ENCODE assay signal across 8 cellular contexts in the genomic region with DNA sequence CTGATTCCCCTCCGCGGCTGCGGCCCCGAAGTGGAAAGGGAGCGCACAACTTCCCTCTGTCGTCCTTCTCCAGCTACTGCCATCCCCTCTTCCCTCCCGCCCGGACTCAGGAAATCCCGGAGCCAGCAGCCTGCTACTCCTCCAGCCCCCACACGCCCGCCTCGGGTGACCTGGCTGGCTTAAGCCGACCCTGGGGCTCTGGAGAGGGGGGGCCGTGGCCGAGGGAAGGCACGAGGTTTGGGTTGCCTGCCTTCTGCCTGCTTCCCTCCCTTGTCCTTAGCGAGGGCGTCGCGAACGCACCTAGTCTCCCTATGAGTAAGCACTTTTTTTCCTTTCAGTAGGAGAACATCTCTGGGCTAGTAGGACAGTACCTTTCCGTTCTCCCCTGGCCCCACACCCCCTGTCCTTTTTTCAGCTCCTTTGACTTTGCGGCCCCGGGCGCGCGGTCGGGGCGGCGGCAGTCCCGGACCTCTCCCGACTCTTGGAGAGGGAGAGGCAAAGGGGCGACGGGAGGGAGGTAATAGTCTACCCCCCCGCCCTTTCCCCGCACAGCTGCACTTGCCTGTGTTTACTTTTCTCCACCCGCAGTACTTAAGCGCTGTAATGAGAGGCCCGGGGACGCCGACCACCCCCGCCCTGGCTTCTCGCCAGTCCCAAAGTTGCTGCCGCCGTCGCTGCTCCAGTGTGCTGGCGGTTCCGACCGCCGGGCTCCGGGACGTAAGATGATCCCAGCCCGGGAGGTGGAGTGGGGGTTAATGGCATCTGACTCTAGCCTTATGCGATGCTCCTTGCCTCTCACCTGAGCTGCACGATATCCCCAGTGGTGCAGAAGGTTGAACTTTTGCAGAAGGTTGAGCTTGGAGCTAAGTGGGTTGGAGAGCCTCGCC. TPM values are rescaled to one million over a fixed set of nuclear protein-coding genes. Genes with fewer than 3 reads are reported as not detected.
DNase-seq lines count a peak whose midpoint lies in the region; ATAC-seq, FAIRE-seq and TF ChIP-seq lines count a peak whose summit lies in the region.

No MANE protein-coding gene starts in this region.

- peak overlapping the region; percentile 77 for H3K4me2 ChIP-seq in mammary epithelial cell (ENCODE audit: insufficient read depth, low read depth, low read length)

- CTCF ChIA-PET in GM10248 (lab: Yijun Ruan, JAX) = no interaction called here
- CTCF ChIA-PET in mammary epithelial cell (lab: Charles Lee; ENCODE audit: low non-redundant PET) = no interaction called here

- H3K36me3 ChIP-seq in mammary epithelial cell (ENCODE audit: insufficient read depth, low read length) (no peaks in the 10 kb centered on the region), kidney (ENCODE audit: control insufficient read depth in 1 of 2, insufficient read depth in 2 of 2, low read length in 2 of 2) (no peaks in the 10 kb centered on the region)

- H3K9me3 ChIP-seq in mammary epithelial cell (replicated peaks; ENCODE audit: insufficient read depth, low read length) (no peaks in the 10 kb centered on the region), kidney (ENCODE audit: control insufficient read depth in 1 of 2, low read length in 2 of 2) (no peaks in the 10 kb centered on the region)

- intact Hi-C loops in mammary epithelial cell (cut with micrococcal nuclease) = loop anchor here (1.0 to 5.0 kb wide), 4 partner anchors 32 to 232 kb away; no protein-coding TSS in a partner anchor
- intact Hi-C loops in kidney (cut with DNase I) = no loop called here

- dilution Hi-C loops in mammary epithelial cell (cut with HindIII; ENCODE audit: low sequenced_read_pairs) = no loop called here

- POLR2A ChIA-PET in GM10248 (lab: Yijun Ruan, JAX) = interaction anchor here (0.9 kb wide), 1 partner anchor 18 kb away, joined by 3 read pairs; no protein-coding TSS in a partner anchor

- H3K9ac ChIP-seq in mammary epithelial cell (ENCODE audit: insufficient read depth, low read length) = peak overlapping the region; percentile 90
- H3K9ac ChIP-seq in kidney (ENCODE audit: low read length in 2 of 2) = peak overlapping the region; percentile 60 to 87

- peak; percentile 35 for ATAC-seq in HG02798 (IDR thresholded peaks at IDR 0.05; ENCODE audit: poor library complexity, unreplicated experiment)
- ATAC-seq in stimulated activated naive CD8-positive, alpha-beta T cell treated with anti-CD3 and anti-CD28 coated beads, Interleukin-15, Interleukin-2, amounts not matched to agents 100 U/mL and 50 U/mL, for 24 hours = no peak
- no peak for ATAC-seq in HG03439 (IDR thresholded peaks at IDR 0.05; ENCODE audit: unreplicated experiment)

- H3K27ac ChIP-seq in mammary epithelial cell (ENCODE audit: insufficient read depth, low read depth, low read length) = peak overlapping the region; percentile 91
- H3K27ac ChIP-seq in kidney (ENCODE audit: low read depth in 2 of 2, low read length in 2 of 2) = peak overlapping the region; percentile 93 to 95

- TF ChIP-seq CTCF in GM10248 (IDR thresholded peaks at IDR 0.05; ENCODE audit: control extremely low read depth, extremely low read depth, low read depth, missing control alignments) = no peak
- peak in 1 of 2 donors; percentile 12 for TF ChIP-seq CTCF in mammary epithelial cell (conservative IDR thresholded peaks at IDR 0.05 in 1 of 2, IDR thresholded peaks at IDR 0.05 in 1 of 2; ENCODE audit: extremely low read depth in 1 of 2, insufficient read depth in 1 of 2, low read depth in 1 of 2, low read length in 2 of 2)
- no peak for TF ChIP-seq CTCF in kidney (IDR thresholded peaks at IDR 0.05; ENCODE audit: borderline replicate concordance, extremely low read depth, insufficient read depth)

- H2AFZ ChIP-seq in mammary epithelial cell (ENCODE audit: low read depth, low read length) = peak overlapping the region; percentile 49

- H3K4me3 ChIP-seq in mammary epithelial cell (replicated peaks in 1 of 3; ENCODE audit: insufficient read depth in 1 of 3, low read depth in 2 of 3, low read length in 3 of 3) (peak overlapping the region; percentile 66 to 84 (median 67)), kidney (ENCODE audit: low read length in 2 of 2) (peak overlapping the region; percentile 82 to 83)

- FAIRE-seq in kidney (lab: Jason Lieb, UNC) = no peak

- DNase-seq in GM10248 (ENCODE audit: extremely low spot score) (peak; percentile 33), NCI-H524 (lab: John Stamatoyannopoulos, UW) (peak; percentile 69 to 71), mammary epithelial cell (peak; percentile 45), kidney (peak; percentile 89)
- peak; percentile 4 for DNase-seq in stimulated activated naive CD8-positive, alpha-beta T cell treated with anti-CD3 and anti-CD28 coated beads, Interleukin-15, Interleukin-2, amounts not matched to agents 100 U/mL and 50 U/mL, for 24 hours
- no peak for DNase-seq in activated naive CD4-positive, alpha-beta T cell (lab: John Stamatoyannopoulos, UW)

- in situ Hi-C loops in mammary epithelial cell (cut with MboI; ENCODE audit: low sequenced_read_pairs in 2 of 2) = loop anchor here in 1 of 2 donors (25.0 kb wide), 1 partner anchor 225 kb away; no protein-coding TSS in a partner anchor

- no peaks in the 10 kb centered on the region for H4K20me1 ChIP-seq in mammary epithelial cell (ENCODE audit: insufficient read depth, low read length)

- peaks cover 4% of the 10 kb centered on the region for H3K27me3 ChIP-seq in mammary epithelial cell (ENCODE audit: insufficient read depth, low read length)

- 11% methylated on average over 5 of the region's 56 CpGs for WGBS in mammary epithelial cell (ENCODE audit: low coverage, missing lambda C conversion rate)

- peaks cover 28% of the 10 kb centered on the region for H3K4me1 ChIP-seq in mammary epithelial cell (ENCODE audit: insufficient read depth, low read length)
- H3K4me1 ChIP-seq in kidney (ENCODE audit: control insufficient read depth in 1 of 2, insufficient read depth in 1 of 2, low read depth in 1 of 2, low read length in 2 of 2) = peaks cover 2 to 3% of the 10 kb centered on the region in 2 donors

- peaks cover 53% of the 10 kb centered on the region for H3K79me2 ChIP-seq in mammary epithelial cell (ENCODE audit: insufficient read depth, low read length)

- BruUV-seq in mammary epithelial cell (replicated peaks; lab: Mats Ljungman, UMichigan) = no TSS peak

RNA-seq across cellular contexts. Expression of gene PLS3, which starts 0.9 kb away (rescaled TPM):
- 100 to 1,000 TPM; 253 to 393 TPM for total RNA-seq in mammary epithelial cell
- 172 TPM for polyA plus RNA-seq in mammary epithelial cell
- polyA minus RNA-seq in mammary epithelial cell = 416 TPM
- 110 TPM for total RNA-seq in kidney
- 97.4 TPM for polyA plus RNA-seq in kidney (ENCODE audit: insufficient read depth, low read depth, low replicate concordance)

Comparison
In these comparisons a context has a peak if more than half of its experiments do, and no peak if none do; other contexts are left out.
1. DNase-seq: peak in GM10248 (single experiment), NCI-H524 (2 of 2), mammary epithelial cell (single experiment), kidney (single experiment) and stimulated activated naive CD8-positive, alpha-beta T cell treated with anti-CD3 and anti-CD28 coated beads, Interleukin-15, Interleukin-2, amounts not matched to agents 100 U/mL and 50 U/mL, for 24 hours (single experiment); none in activated naive CD4-positive, alpha-beta T cell (0 of 4).